10 cellular contexts compared by ENCODE assay signal in the genomic region with DNA sequence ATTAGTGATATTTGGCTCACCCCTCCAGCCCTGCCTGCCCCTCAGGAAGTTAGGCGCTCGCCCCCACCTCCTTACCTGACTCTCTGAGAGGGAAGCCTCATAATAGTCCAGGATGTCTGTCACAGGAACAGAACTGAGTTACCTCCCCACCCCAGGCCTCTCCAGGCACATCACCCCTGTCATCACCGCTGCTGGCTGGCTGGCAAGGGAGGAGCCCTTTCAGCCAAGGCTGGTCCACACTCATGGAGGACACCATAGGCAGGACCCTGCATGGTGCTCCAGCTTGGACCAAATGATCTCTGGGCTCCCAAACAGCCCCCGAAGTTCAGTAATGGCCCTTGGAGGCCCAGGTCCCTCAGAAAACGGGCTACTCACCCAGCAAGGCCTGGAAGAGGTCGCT. TPM values are rescaled to one million over a fixed set of nuclear protein-coding genes. Genes with fewer than 3 reads are reported as not detected.
DNase-seq lines count a peak whose midpoint lies in the region; ATAC-seq and TF ChIP-seq lines count a peak whose summit lies in the region.
"Had no signal": no experiment of that assay in that cellular context is flagged by ENCODE, and none has a peak within 500 bp of the region (broad histone marks: within the 10 kb centered on the region; RNA-seq: fewer than 3 reads in every experiment).

No MANE protein-coding gene starts in this region.

- no peak for TF ChIP-seq POLR2A in suprapubic skin (IDR thresholded peaks at IDR 0.05)

- ATAC-seq in activated naive CD8-positive, alpha-beta T cell treated with anti-CD3 and anti-CD28 coated beads, Interleukin-2, amount 50 U/mL, for 24 hours, result no peak

- peak overlapping the region; percentile 98 for H3K4me3 Mint-ChIP-seq in activated CD4-positive, alpha-beta T cell treated with anti-CD3 and anti-CD28 coated beads, Interleukin-2, amount 10 ng/mL, durations not matched to agents 24 days and 14 days
- peak overlapping the region; percentile 41 for H3K4me3 Mint-ChIP-seq in activated naive CD8-positive, alpha-beta T cell treated with anti-CD3 and anti-CD28 coated beads, Interleukin-2, amount 50 U/mL, for 24 hours
- H3K4me3 Mint-ChIP-seq in immature natural killer cell, result peak overlapping the region in 3 of 5 donors; percentile 21 to 50 (median 42)

- in situ Hi-C loops in KBM-7 (cut with MboI; ENCODE audit: low pct_unique_long_range_greater_than_20kb, low sequenced_read_pairs), result no loop called here

- peaks cover 13% of the 10 kb centered on the region for H3K36me3 Mint-ChIP-seq in activated CD4-positive, alpha-beta T cell treated with anti-CD3 and anti-CD28 coated beads, Interleukin-2, amount 10 ng/mL, durations not matched to agents 24 days and 14 days (ENCODE audit: low read depth)
- peaks cover 14% of the 10 kb centered on the region for H3K36me3 Mint-ChIP-seq in activated naive CD8-positive, alpha-beta T cell treated with anti-CD3 and anti-CD28 coated beads, Interleukin-2, amount 50 U/mL, for 24 hours (ENCODE audit: low read depth)
- no peaks in the 10 kb centered on the region for H3K36me3 Mint-ChIP-seq in immature natural killer cell

- H3K27ac Mint-ChIP-seq in activated CD4-positive, alpha-beta T cell treated with anti-CD3 and anti-CD28 coated beads, Interleukin-2, amount 10 ng/mL, durations not matched to agents 24 days and 14 days, result no peak overlapping the region
- H3K27ac Mint-ChIP-seq in activated naive CD8-positive, alpha-beta T cell treated with anti-CD3 and anti-CD28 coated beads, Interleukin-2, amount 50 U/mL, for 24 hours, result peak overlapping the region; percentile 49
- peak overlapping the region in 1 of 6 donors; percentile 4 for H3K27ac Mint-ChIP-seq in immature natural killer cell

- peak overlapping the region; percentile 59 for H3K27ac ChIP-seq in suprapubic skin

- H3K27me3 Mint-ChIP-seq in activated CD4-positive, alpha-beta T cell treated with anti-CD3 and anti-CD28 coated beads, Interleukin-2, amount 10 ng/mL, durations not matched to agents 24 days and 14 days, result peaks cover 7% of the 10 kb centered on the region
- H3K27me3 Mint-ChIP-seq in activated naive CD8-positive, alpha-beta T cell treated with anti-CD3 and anti-CD28 coated beads, Interleukin-2, amount 50 U/mL, for 24 hours, result peaks cover 2% of the 10 kb centered on the region
- H3K27me3 Mint-ChIP-seq in immature natural killer cell (ENCODE audit: low read depth in 3 of 3), result peaks cover 12 to 21% (median 14%) of the 10 kb centered on the region in 3 donors

- no peak for TF ChIP-seq CTCF in suprapubic skin (IDR thresholded peaks at IDR 0.05)

- peak; percentile 63 for DNase-seq in activated CD4-positive, alpha-beta T cell treated with anti-CD3 and anti-CD28 coated beads, Interleukin-2, amount 10 ng/mL, durations not matched to agents 24 days and 14 days
- DNase-seq in activated CD4-positive, alpha-beta T cell treated with anti-CD3 and anti-CD28 coated beads for 48 hours, result no peak
- DNase-seq in activated naive CD8-positive, alpha-beta T cell treated with anti-CD3 and anti-CD28 coated beads, Interleukin-2, amount 50 U/mL, for 24 hours, result peak; percentile 24
- DNase-seq in immature natural killer cell (no peak), suprapubic skin (ENCODE audit: low spot score in 2 of 2) (no peak), KBM-7 (no peak), EL (no peak), ureter (ENCODE audit: low spot score) (no peak)
- DNase-seq: hippocampal formation, NCI-H748 treated with DMSO at 0.1 percent for 48 hours had no signal

- no peaks in the 10 kb centered on the region for H3K27me3 ChIP-seq in suprapubic skin

- H3K9me3 ChIP-seq in suprapubic skin, result no peaks in the 10 kb centered on the region

- WGBS in suprapubic skin, result 77% methylated on average over 5 of the region's 6 CpGs

- TF ChIP-seq EP300 in suprapubic skin (IDR thresholded peaks at IDR 0.05), result no peak

- H3K4me1 Mint-ChIP-seq in activated CD4-positive, alpha-beta T cell treated with anti-CD3 and anti-CD28 coated beads, Interleukin-2, amount 10 ng/mL, durations not matched to agents 24 days and 14 days, result peaks cover 68% of the 10 kb centered on the region
- peaks cover 70% of the 10 kb centered on the region for H3K4me1 Mint-ChIP-seq in activated naive CD8-positive, alpha-beta T cell treated with anti-CD3 and anti-CD28 coated beads, Interleukin-2, amount 50 U/mL, for 24 hours
- peaks cover 56 to 58% of the 10 kb centered on the region in 2 donors for H3K4me1 Mint-ChIP-seq in immature natural killer cell

- peaks cover 89% of the 10 kb centered on the region for H3K4me1 ChIP-seq in suprapubic skin

- H3K36me3 ChIP-seq in suprapubic skin, result peaks cover 11% of the 10 kb centered on the region

- intact Hi-C loops in activated CD4-positive, alpha-beta T cell treated with anti-CD3 and anti-CD28 coated beads, Interleukin-2, amount 10 ng/mL, durations not matched to agents 24 days and 14 days (cut with micrococcal nuclease), result loop anchor here (5.0 kb wide), 1 partner anchor 219 kb away; the partner anchor contains the start of genes FGF11 and TMEM102

- peak overlapping the region; percentile 50 for H3K4me3 ChIP-seq in suprapubic skin

- no peaks in the 10 kb centered on the region for H3K9me3 Mint-ChIP-seq in activated CD4-positive, alpha-beta T cell treated with anti-CD3 and anti-CD28 coated beads, Interleukin-2, amount 10 ng/mL, durations not matched to agents 24 days and 14 days
- no peaks in the 10 kb centered on the region for H3K9me3 Mint-ChIP-seq in activated naive CD8-positive, alpha-beta T cell treated with anti-CD3 and anti-CD28 coated beads, Interleukin-2, amount 50 U/mL, for 24 hours
- no peaks in the 10 kb centered on the region for H3K9me3 Mint-ChIP-seq in immature natural killer cell

RNA-seq across cellular contexts. Expression of gene DLG4, which starts 1.5 kb away (rescaled TPM):
- 12.4 and 14.0 TPM in 2 replicates for total RNA-seq in activated CD4-positive, alpha-beta T cell treated with anti-CD3 and anti-CD28 coated beads, Interleukin-2, amount 10 ng/mL, durations not matched to agents 24 days and 14 days
- under 1 TPM in 1 of 3 donors, not detected in 2; 0.36 TPM for polyA plus RNA-seq in immature natural killer cell
- 10 to 100 TPM in 1 of 4 donors, 1 to 10 TPM in 3; 2.9 to 12.7 (median 3.2) TPM for total RNA-seq in suprapubic skin
- 26.8 TPM for total RNA-seq in ureter

RNA-seq across cellular contexts. Expression of gene ACADVL, which starts 1.6 kb away (rescaled TPM):
- 244 and 267 TPM in 2 replicates for total RNA-seq in activated CD4-positive, alpha-beta T cell treated with anti-CD3 and anti-CD28 coated beads, Interleukin-2, amount 10 ng/mL, durations not matched to agents 24 days and 14 days
- polyA plus RNA-seq in immature natural killer cell, result 100 to 1,000 TPM; 138 to 180 (median 141) TPM
- 1,000 to 10,000 TPM in 1 of 4 donors, 100 to 1,000 TPM in 3; 565 to 1,687 (median 703) TPM for total RNA-seq in suprapubic skin
- 855 TPM for total RNA-seq in ureter

RNA-seq across cellular contexts. Expression of gene DVL2, which starts 16.2 kb away (rescaled TPM):
- total RNA-seq in activated CD4-positive, alpha-beta T cell treated with anti-CD3 and anti-CD28 coated beads, Interleukin-2, amount 10 ng/mL, durations not matched to agents 24 days and 14 days, result 71.1 and 77.7 TPM in 2 replicates
- 10 to 100 TPM; 19.4 to 28.5 (median 25.2) TPM for polyA plus RNA-seq in immature natural killer cell
- 10 to 100 TPM; 53.2 to 78.1 (median 55.5) TPM for total RNA-seq in suprapubic skin
- total RNA-seq in ureter, result 38.4 TPM

RNA-seq across cellular contexts. Expression of gene PHF23, which starts 21.1 kb away (rescaled TPM):
- 46.2 and 51.7 TPM in 2 replicates for total RNA-seq in activated CD4-positive, alpha-beta T cell treated with anti-CD3 and anti-CD28 coated beads, Interleukin-2, amount 10 ng/mL, durations not matched to agents 24 days and 14 days
- polyA plus RNA-seq in immature natural killer cell, result 10 to 100 TPM; 11.9 to 41.4 (median 17.7) TPM
- total RNA-seq in suprapubic skin (10 to 100 TPM; 19.0 to 35.0 (median 29.1) TPM), ureter (37.6 TPM)

RNA-seq across cellular contexts. Expression of gene GABARAP, which starts 24.1 kb away (rescaled TPM):
- 124 and 126 TPM in 2 replicates for total RNA-seq in activated CD4-positive, alpha-beta T cell treated with anti-CD3 and anti-CD28 coated beads, Interleukin-2, amount 10 ng/mL, durations not matched to agents 24 days and 14 days
- 100 to 1,000 TPM; 764 to 982 (median 905) TPM for polyA plus RNA-seq in immature natural killer cell
- total RNA-seq in suprapubic skin, result 100 to 1,000 TPM; 446 to 840 (median 533) TPM
- 453 TPM for total RNA-seq in ureter

Comparison
In these comparisons a context has a peak if more than half of its experiments do, and no peak if none do; other contexts are left out.
1. DNase-seq: peak in activated CD4-positive, alpha-beta T cell treated with anti-CD3 and anti-CD28 coated beads, Interleukin-2, amount 10 ng/mL, durations not matched to agents 24 days and 14 days (single experiment) and activated naive CD8-positive, alpha-beta T cell treated with anti-CD3 and anti-CD28 coated beads, Interleukin-2, amount 50 U/mL, for 24 hours (single experiment); none in activated CD4-positive, alpha-beta T cell treated with anti-CD3 and anti-CD28 coated beads for 48 hours (single experiment), immature natural killer cell (0 of 3), suprapubic skin (0 of 2), KBM-7 (single experiment), EL (single experiment) and ureter (single experiment).
2. H3K4me3 Mint-ChIP-seq: peak in every context shown above with its lines; median percentile 98 in activated CD4-positive, alpha-beta T cell treated with anti-CD3 and anti-CD28 coated beads, Interleukin-2, amount 10 ng/mL, durations not matched to agents 24 days and 14 days; 42 in immature natural killer cell; 41 in activated naive CD8-positive, alpha-beta T cell treated with anti-CD3 and anti-CD28 coated beads, Interleukin-2, amount 50 U/mL, for 24 hours.